17 cellular contexts compared by ENCODE assay signal in genomic region chr9:129076640-129077037, GRCh38.
"Had no signal": no experiment of that assay in that cellular context is flagged by ENCODE, and none has a peak within 500 bp of the region (broad histone marks: within the 10 kb centered on the region; RNA-seq: fewer than 3 reads in every experiment).

No MANE protein-coding gene starts in this region.

- H3K27me3 ChIP-seq: ascending aorta, gastroesophageal sphincter, heart left ventricle, left lung, pancreas, thyroid gland had no signal

- DNase-seq: activated CD4-positive, alpha-beta T cell treated with anti-CD3 and anti-CD28 coated beads, Interleukin-2, amount 10 ng/mL, durations not matched to agents 7 days and 5 days; activated CD8-positive, alpha-beta memory T cell treated with anti-CD3 and anti-CD28 coated beads for 24 hours; activated CD8-positive, alpha-beta memory T cell treated with anti-CD3 and anti-CD28 coated beads, Interleukin-2, amount 50 U/mL, for 48 hours; activated effector memory CD4-positive, alpha-beta T cell treated with anti-CD3 and anti-CD28 coated beads, Interleukin-2, amount 50 U/mL, for 16 hours; activated T-cell treated with anti-CD3 and anti-CD28 coated beads, Interleukin-2, amount 50 U/mL, for 48 hours; cortex of kidney; effector CD4-positive, alpha-beta T cell; naive thymus-derived CD4-positive, alpha-beta T cell; stimulated activated CD4-positive, alpha-beta T cell treated with anti-CD3 and anti-CD28 coated beads, Interleukin-4, amount 100 ng/mL, for 4 hours; stimulated activated naive B cell treated with anti-CD40 and anti-IgM and Interleukin-4, amounts not matched to agents 10 μg/mL and 1 μg/mL and 100 μg/mL, for 72 hours; T1000; thyroid gland had no signal

- H3K4me3 ChIP-seq: ascending aorta, gastroesophageal sphincter, heart left ventricle, left lung, pancreas, thyroid gland had no signal

- H3K9me3 ChIP-seq: ascending aorta, gastroesophageal sphincter, heart left ventricle, left lung, pancreas, thyroid gland had no signal

- H3K27ac ChIP-seq: ascending aorta, gastroesophageal sphincter, heart left ventricle, left lung, pancreas, thyroid gland had no signal

- H3K36me3 ChIP-seq: ascending aorta, pancreas, thyroid gland had no signal
